In the genomic region with DNA sequence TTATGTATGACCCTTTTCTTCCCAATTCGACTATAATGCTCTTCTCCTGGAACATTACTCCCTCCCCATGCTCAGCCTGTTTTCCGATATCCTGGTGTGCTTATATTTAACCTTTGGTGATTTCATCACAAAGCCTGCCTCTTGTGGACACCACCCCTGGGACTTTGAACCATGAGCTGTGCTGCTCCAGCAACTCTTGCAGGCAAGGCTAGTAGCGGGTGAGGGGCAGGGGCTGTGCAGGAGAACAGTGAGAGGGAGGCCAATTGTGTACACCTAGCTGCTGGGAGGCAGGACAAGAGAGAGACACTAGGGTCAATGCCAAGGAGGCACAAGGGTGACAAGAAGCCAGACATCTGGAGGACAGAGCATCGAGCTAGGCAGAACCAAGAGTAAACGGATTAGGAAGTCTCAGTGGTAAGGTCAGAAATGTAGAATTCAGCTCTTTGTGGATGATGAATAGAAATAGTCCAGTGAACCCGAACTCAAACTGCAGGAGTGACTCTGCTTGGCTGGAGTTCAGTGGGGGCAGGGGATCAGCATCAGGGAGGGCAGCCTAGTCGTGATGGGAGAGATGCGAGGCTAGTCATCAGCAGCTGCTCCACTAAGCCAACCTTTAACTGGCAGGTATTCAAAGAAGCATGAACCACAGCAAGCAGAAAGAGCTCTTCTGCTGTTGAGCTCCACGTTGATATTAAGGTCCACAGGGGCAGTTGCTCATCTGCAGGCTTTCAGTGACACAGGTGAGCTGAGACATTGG, we compare ENCODE assay signal across 1 cellular context.
A peak's percentile ranks its signal among the peaks of the same experiment; 100 is the strongest.
TF ChIP-seq lines count a peak whose summit lies in the region.

No MANE protein-coding gene starts in this region.

TF ChIP-seq in HepG2, 621 proteins besides CTCF, POLR2A, EP300 and RAD21 (continued from another document):
- TF ChIP-seq, protein P1, sequence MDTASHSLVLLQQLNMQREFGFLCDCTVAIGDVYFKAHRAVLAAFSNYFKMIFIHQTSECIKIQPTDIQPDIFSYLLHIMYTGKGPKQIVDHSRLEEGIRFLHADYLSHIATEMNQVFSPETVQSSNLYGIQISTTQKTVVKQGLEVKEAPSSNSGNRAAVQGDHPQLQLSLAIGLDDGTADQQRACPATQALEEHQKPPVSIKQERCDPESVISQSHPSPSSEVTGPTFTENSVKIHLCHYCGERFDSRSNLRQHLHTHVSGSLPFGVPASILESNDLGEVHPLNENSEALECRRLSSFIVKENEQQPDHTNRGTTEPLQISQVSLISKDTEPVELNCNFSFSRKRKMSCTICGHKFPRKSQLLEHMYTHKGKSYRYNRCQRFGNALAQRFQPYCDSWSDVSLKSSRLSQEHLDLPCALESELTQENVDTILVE (CRISPR knock-in tag; IDR thresholded peaks at IDR 0.05), result 0 out of 2 replicates have a peak, but pooled peaks have one; percentile 66
- TF ChIP-seq ZNF766 (CRISPR knock-in tag; IDR thresholded peaks at IDR 0.05; ENCODE audit: borderline replicate concordance) (no peak), ZNF510 (CRISPR knock-in tag; IDR thresholded peaks at IDR 0.05; ENCODE audit: low read depth) (peak; percentile 75; the same call in 1 of the 2 replicates), ZSCAN20 (CRISPR knock-in tag; IDR thresholded peaks at IDR 0.05; ENCODE audit: borderline replicate concordance) (no peak), ZNF772 (CRISPR knock-in tag; IDR thresholded peaks at IDR 0.05) (0 out of 2 replicates have a peak, but pooled peaks have one; percentile 34), ZNF644 (CRISPR knock-in tag; IDR thresholded peaks at IDR 0.05; ENCODE audit: low read depth) (peak; percentile 94), FOXP1 (IDR thresholded peaks at IDR 0.05) (no peak), FOXP1 (CRISPR knock-in tag; IDR thresholded peaks at IDR 0.05) (peak; percentile 67), ZIK1 (CRISPR knock-in tag; IDR thresholded peaks at IDR 0.05; ENCODE audit: borderline replicate concordance, low read depth) (0 out of 2 replicates have a peak, but pooled peaks have one; percentile 48)
- TF ChIP-seq, protein P2, sequence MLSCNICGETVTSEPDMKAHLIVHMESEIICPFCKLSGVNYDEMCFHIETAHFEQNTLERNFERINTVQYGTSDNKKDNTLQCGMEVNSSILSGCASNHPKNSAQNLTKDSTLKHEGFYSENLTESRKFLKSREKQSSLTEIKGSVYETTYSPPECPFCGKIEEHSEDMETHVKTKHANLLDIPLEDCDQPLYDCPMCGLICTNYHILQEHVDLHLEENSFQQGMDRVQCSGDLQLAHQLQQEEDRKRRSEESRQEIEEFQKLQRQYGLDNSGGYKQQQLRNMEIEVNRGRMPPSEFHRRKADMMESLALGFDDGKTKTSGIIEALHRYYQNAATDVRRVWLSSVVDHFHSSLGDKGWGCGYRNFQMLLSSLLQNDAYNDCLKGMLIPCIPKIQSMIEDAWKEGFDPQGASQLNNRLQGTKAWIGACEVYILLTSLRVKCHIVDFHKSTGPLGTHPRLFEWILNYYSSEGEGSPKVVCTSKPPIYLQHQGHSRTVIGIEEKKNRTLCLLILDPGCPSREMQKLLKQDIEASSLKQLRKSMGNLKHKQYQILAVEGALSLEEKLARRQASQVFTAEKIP (CRISPR knock-in tag; IDR thresholded peaks at IDR 0.05; ENCODE audit: borderline replicate concordance), result no peak
- TF ChIP-seq, protein P3, sequence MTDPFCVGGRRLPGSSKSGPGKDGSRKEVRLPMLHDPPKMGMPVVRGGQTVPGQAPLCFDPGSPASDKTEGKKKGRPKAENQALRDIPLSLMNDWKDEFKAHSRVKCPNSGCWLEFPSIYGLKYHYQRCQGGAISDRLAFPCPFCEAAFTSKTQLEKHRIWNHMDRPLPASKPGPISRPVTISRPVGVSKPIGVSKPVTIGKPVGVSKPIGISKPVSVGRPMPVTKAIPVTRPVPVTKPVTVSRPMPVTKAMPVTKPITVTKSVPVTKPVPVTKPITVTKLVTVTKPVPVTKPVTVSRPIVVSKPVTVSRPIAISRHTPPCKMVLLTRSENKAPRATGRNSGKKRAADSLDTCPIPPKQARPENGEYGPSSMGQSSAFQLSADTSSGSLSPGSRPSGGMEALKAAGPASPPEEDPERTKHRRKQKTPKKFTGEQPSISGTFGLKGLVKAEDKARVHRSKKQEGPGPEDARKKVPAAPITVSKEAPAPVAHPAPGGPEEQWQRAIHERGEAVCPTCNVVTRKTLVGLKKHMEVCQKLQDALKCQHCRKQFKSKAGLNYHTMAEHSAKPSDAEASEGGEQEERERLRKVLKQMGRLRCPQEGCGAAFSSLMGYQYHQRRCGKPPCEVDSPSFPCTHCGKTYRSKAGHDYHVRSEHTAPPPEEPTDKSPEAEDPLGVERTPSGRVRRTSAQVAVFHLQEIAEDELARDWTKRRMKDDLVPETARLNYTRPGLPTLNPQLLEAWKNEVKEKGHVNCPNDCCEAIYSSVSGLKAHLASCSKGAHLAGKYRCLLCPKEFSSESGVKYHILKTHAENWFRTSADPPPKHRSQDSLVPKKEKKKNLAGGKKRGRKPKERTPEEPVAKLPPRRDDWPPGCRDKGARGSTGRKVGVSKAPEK (CRISPR knock-in tag; IDR thresholded peaks at IDR 0.05; ENCODE audit: borderline replicate concordance), result peak; percentile 79; the same call in 1 of the 2 replicates
- TF ChIP-seq, protein P4, sequence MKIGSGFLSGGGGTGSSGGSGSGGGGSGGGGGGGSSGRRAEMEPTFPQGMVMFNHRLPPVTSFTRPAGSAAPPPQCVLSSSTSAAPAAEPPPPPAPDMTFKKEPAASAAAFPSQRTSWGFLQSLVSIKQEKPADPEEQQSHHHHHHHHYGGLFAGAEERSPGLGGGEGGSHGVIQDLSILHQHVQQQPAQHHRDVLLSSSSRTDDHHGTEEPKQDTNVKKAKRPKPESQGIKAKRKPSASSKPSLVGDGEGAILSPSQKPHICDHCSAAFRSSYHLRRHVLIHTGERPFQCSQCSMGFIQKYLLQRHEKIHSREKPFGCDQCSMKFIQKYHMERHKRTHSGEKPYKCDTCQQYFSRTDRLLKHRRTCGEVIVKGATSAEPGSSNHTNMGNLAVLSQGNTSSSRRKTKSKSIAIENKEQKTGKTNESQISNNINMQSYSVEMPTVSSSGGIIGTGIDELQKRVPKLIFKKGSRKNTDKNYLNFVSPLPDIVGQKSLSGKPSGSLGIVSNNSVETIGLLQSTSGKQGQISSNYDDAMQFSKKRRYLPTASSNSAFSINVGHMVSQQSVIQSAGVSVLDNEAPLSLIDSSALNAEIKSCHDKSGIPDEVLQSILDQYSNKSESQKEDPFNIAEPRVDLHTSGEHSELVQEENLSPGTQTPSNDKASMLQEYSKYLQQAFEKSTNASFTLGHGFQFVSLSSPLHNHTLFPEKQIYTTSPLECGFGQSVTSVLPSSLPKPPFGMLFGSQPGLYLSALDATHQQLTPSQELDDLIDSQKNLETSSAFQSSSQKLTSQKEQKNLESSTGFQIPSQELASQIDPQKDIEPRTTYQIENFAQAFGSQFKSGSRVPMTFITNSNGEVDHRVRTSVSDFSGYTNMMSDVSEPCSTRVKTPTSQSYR (CRISPR knock-in tag; IDR thresholded peaks at IDR 0.05; ENCODE audit: borderline replicate concordance), result peak; percentile 79
